ENCODE assay signal across 16 cellular contexts in genomic region chr9:114109106-114109505, GRCh38. TPM values are rescaled to one million over a fixed set of nuclear protein-coding genes. Genes with fewer than 3 reads are reported as not detected.
"Had no signal": no experiment of that assay in that cellular context is flagged by ENCODE, and none has a peak within 500 bp of the region (broad histone marks: within the 10 kb centered on the region; RNA-seq: fewer than 3 reads in every experiment).

No MANE protein-coding gene starts in this region.

- H3K36me3 ChIP-seq: gastrocnemius medialis, heart right ventricle, lower lobe of right lung, right atrium auricular region had no signal

- H3K4me3 Mint-ChIP-seq: neural crest cell, type B pancreatic cell had no signal

- H3K36me3 Mint-ChIP-seq: type B pancreatic cell had no signal

- H3K9me3 Mint-ChIP-seq: neural crest cell, type B pancreatic cell had no signal

- H3K27me3 ChIP-seq: gastrocnemius medialis, right atrium auricular region had no signal

- H3K27ac Mint-ChIP-seq: type B pancreatic cell had no signal

- H3K27ac ChIP-seq: gastrocnemius medialis, heart right ventricle, lower lobe of right lung, right atrium auricular region, skin epidermis had no signal

- H3K4me3 ChIP-seq: gastrocnemius medialis, heart right ventricle, lower lobe of right lung, right atrium auricular region, skin epidermis had no signal

- ATAC-seq: gastrocnemius medialis; heart right ventricle; left cardiac atrium; stimulated activated naive CD8-positive, alpha-beta T cell treated with anti-CD3 and anti-CD28 coated beads, Interleukin-15, Interleukin-2, amounts not matched to agents 100 U/mL and 50 U/mL, for 24 hours had no signal

- DNase-seq: activated CD4-positive, CD25-positive, alpha-beta regulatory T cell treated with anti-CD3 and anti-CD28 coated beads, Interleukin-2, amount 50 U/mL, for 72 hours; activated naive CD4-positive, alpha-beta T cell treated with anti-CD3 and anti-CD28 coated beads, Interleukin-2, amount 50 U/mL, for 16 hours; activated T-cell treated with anti-CD3 and anti-CD28 coated beads for 4 hours; gastrocnemius medialis; heart right ventricle; left cardiac atrium; lower lobe of right lung; stimulated activated naive CD8-positive, alpha-beta T cell treated with anti-CD3 and anti-CD28 coated beads, Interleukin-15, Interleukin-2, amounts not matched to agents 100 U/mL and 50 U/mL, for 24 hours; T-helper 1 cell; T1000 had no signal

- H3K9me3 ChIP-seq: gastrocnemius medialis, heart right ventricle, lower lobe of right lung, right atrium auricular region had no signal

RNA-seq across cellular contexts. Expression of gene KIF12, which starts 10.0 kb away (rescaled TPM):
- total RNA-seq: dermis microvascular lymphatic vessel endothelial cell, gastrocnemius medialis, neural crest cell, right atrium auricular region had no signal
- polyA plus RNA-seq: heart right ventricle had no signal

RNA-seq across cellular contexts. Expression of gene AMBP, which starts 31.0 kb away (rescaled TPM):
- total RNA-seq: dermis microvascular lymphatic vessel endothelial cell, epithelial cell of proximal tubule, heart right ventricle, right atrium auricular region had no signal
